In the genomic region with DNA sequence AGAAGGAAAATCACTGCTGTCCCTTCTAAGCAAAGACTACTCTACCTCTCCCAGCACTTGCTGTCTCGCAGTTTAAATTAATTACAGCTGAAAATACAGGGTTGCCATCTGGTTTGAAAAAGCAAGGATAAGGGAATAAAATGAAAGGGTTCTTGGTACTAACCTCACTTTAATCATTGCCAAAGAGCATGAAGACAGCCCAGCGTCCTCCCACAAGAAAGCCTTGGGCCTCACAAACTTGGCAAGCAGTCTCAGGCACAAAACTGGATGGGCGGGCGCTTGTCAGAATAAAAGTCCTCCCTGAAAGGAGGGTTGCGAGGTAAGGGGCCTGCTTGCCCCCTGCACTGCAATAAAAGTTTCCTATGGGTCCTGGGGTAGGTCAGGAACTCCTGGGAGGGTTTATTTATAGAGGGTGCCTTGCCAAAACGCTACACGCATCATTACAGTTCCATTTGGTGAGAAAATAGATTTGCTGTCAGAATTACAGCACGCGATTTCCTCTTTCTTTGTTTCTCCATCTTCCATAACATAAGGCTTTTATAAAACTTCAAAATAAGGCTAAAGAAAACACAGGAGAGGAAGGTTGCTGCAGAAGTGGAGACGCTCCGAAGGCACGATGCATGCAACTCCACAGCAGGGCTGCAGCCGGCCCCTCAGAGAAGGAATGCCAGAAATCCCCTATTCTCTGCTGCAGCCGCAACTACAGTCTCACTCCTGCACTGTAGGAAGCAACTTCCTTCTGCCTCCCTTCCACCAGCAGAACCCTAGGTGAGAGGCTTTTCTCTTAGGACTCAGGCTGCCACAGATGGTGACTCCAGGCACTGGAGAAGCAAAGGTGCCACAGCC, we compare ENCODE assay signal across 8 cellular contexts.
DNase-seq lines count a peak whose midpoint lies in the region; ATAC-seq, FAIRE-seq and TF ChIP-seq lines count a peak whose summit lies in the region.

No MANE protein-coding gene starts in this region.

- no peak overlapping the region for H3K27ac Mint-ChIP-seq in activated naive CD4-positive, alpha-beta T cell treated with anti-CD3 and anti-CD28 coated beads, Interleukin-2, amount 50 U/mL, for 24 hours
- peak overlapping the region; percentile 60 for H3K27ac Mint-ChIP-seq in stimulated activated effector memory CD8-positive, alpha-beta T cell treated with anti-CD3 and anti-CD28 coated beads, Interleukin-12 subunit alpha, Interleukin-12 subunit beta, amount 100 ng/mL, for 72 hours

- no peak for TF ChIP-seq CTCF in kidney (IDR thresholded peaks at IDR 0.05; ENCODE audit: borderline replicate concordance, extremely low read depth, insufficient read depth)

- peaks cover 76% of the 10 kb centered on the region for H3K4me1 Mint-ChIP-seq in activated naive CD4-positive, alpha-beta T cell treated with anti-CD3 and anti-CD28 coated beads, Interleukin-2, amount 50 U/mL, for 24 hours
- peaks cover 65% of the 10 kb centered on the region for H3K4me1 Mint-ChIP-seq in stimulated activated effector memory CD8-positive, alpha-beta T cell treated with anti-CD3 and anti-CD28 coated beads, Interleukin-12 subunit alpha, Interleukin-12 subunit beta, amount 100 ng/mL, for 72 hours

- H3K4me3 Mint-ChIP-seq in activated naive CD4-positive, alpha-beta T cell treated with anti-CD3 and anti-CD28 coated beads, Interleukin-2, amount 50 U/mL, for 24 hours: peak overlapping the region; percentile 80
- no peak overlapping the region for H3K4me3 Mint-ChIP-seq in stimulated activated effector memory CD8-positive, alpha-beta T cell treated with anti-CD3 and anti-CD28 coated beads, Interleukin-12 subunit alpha, Interleukin-12 subunit beta, amount 100 ng/mL, for 72 hours

- H3K9me3 Mint-ChIP-seq in activated naive CD4-positive, alpha-beta T cell treated with anti-CD3 and anti-CD28 coated beads, Interleukin-2, amount 50 U/mL, for 24 hours: no peaks in the 10 kb centered on the region
- H3K9me3 Mint-ChIP-seq in stimulated activated effector memory CD8-positive, alpha-beta T cell treated with anti-CD3 and anti-CD28 coated beads, Interleukin-12 subunit alpha, Interleukin-12 subunit beta, amount 100 ng/mL, for 72 hours: no peaks in the 10 kb centered on the region

- peaks cover 2% of the 10 kb centered on the region for H3K36me3 Mint-ChIP-seq in activated naive CD4-positive, alpha-beta T cell treated with anti-CD3 and anti-CD28 coated beads, Interleukin-2, amount 50 U/mL, for 24 hours
- H3K36me3 Mint-ChIP-seq in stimulated activated effector memory CD8-positive, alpha-beta T cell treated with anti-CD3 and anti-CD28 coated beads, Interleukin-12 subunit alpha, Interleukin-12 subunit beta, amount 100 ng/mL, for 72 hours: peaks cover 46% of the 10 kb centered on the region

- H3K9me3 ChIP-seq in kidney (ENCODE audit: control insufficient read depth in 1 of 2, low read length in 2 of 2): no peaks in the 10 kb centered on the region

- peak overlapping the region; percentile 53 to 67 for H3K4me3 ChIP-seq in kidney (ENCODE audit: low read length in 2 of 2)

- H3K9ac ChIP-seq in kidney (ENCODE audit: low read length in 2 of 2): peak overlapping the region in 1 of 2 donors; percentile 61

- DNase-seq in activated naive CD4-positive, alpha-beta T cell treated with anti-CD3 and anti-CD28 coated beads, Interleukin-2, amount 50 U/mL, for 16 hours: no peak
- DNase-seq in NCI-H526 (lab: John Stamatoyannopoulos, UW) (peak; percentile 25 to 56), caudate nucleus (lab: John Stamatoyannopoulos, UW) (peak in 49 of 61 donors; percentile 20 to 87 (median 64)), kidney (no peak), NCI-H1048 (lab: John Stamatoyannopoulos, UW) (no peak), NCI-H524 (lab: John Stamatoyannopoulos, UW) (no peak)
- DNase-seq in stimulated activated effector memory CD8-positive, alpha-beta T cell treated with anti-CD3 and anti-CD28 coated beads, Interleukin-12 subunit alpha, Interleukin-12 subunit beta, amount 100 ng/mL, for 72 hours (ENCODE audit: low spot score in 2 of 2): no peak

- H3K27ac ChIP-seq in caudate nucleus (ENCODE audit: low read depth, low read length) (peak overlapping the region; percentile 96), kidney (ENCODE audit: low read depth in 2 of 2, low read length in 2 of 2) (peak overlapping the region; percentile 23 to 66)

- peaks cover 18% of the 10 kb centered on the region in 2 donors for H3K4me1 ChIP-seq in kidney (ENCODE audit: control insufficient read depth in 1 of 2, insufficient read depth in 1 of 2, low read depth in 1 of 2, low read length in 2 of 2)

- H3K36me3 ChIP-seq in kidney (ENCODE audit: control insufficient read depth in 1 of 2, insufficient read depth in 2 of 2, low read length in 2 of 2): no peaks in the 10 kb centered on the region

- ATAC-seq in stimulated activated effector memory CD8-positive, alpha-beta T cell treated with anti-CD3 and anti-CD28 coated beads, Interleukin-12 subunit alpha, Interleukin-12 subunit beta, amount 100 ng/mL, for 72 hours: no peak

- H3K27me3 Mint-ChIP-seq in activated naive CD4-positive, alpha-beta T cell treated with anti-CD3 and anti-CD28 coated beads, Interleukin-2, amount 50 U/mL, for 24 hours: no peaks in the 10 kb centered on the region

- intact Hi-C loops in kidney (cut with DNase I): no loop called here

- FAIRE-seq in kidney (lab: Jason Lieb, UNC): no peak

Comparison
In these comparisons a context has a peak if more than half of its experiments do, and no peak if none do; other contexts are left out.
1. DNase-seq: peak in NCI-H526 (2 of 2) and caudate nucleus (49 of 61); none in activated naive CD4-positive, alpha-beta T cell treated with anti-CD3 and anti-CD28 coated beads, Interleukin-2, amount 50 U/mL, for 16 hours (single experiment), kidney (single experiment), stimulated activated effector memory CD8-positive, alpha-beta T cell treated with anti-CD3 and anti-CD28 coated beads, Interleukin-12 subunit alpha, Interleukin-12 subunit beta, amount 100 ng/mL, for 72 hours (0 of 2), NCI-H1048 (single experiment) and NCI-H524 (0 of 2).